Comparison of ENCODE assay signal across 1 cellular context in genomic region chr17:28335201-28335958, GRCh38.
TF ChIP-seq lines count a peak whose summit lies in the region.

Gene IFT20, minus strand, starts transcription at chr17:28335472. Its CDS starts 3,487 bp downstream, at chr17:28331985.
Gene TNFAIP1, plus strand, starts transcription at chr17:28335761. Its CDS starts 3,761 bp downstream, at chr17:28339522.

TF ChIP-seq in liver, 16 proteins besides CTCF, POLR2A, EP300 and RAD21 (continued from another document):
- TF ChIP-seq ZBTB33 (IDR thresholded peaks at IDR 0.05), result peak; percentile 94
- TF ChIP-seq HNF4A (conservative IDR thresholded peaks at IDR 0.05), result peak; percentile 43 to 49
- peak; percentile 87 to 90 for TF ChIP-seq JUND (IDR thresholded peaks at IDR 0.05)
- peak; percentile 41 for TF ChIP-seq NR2F2 (IDR thresholded peaks at IDR 0.05)
- peak; percentile 92 for TF ChIP-seq YY1 (IDR thresholded peaks at IDR 0.05)
- peak; percentile 88 to 98 for TF ChIP-seq GABPA (IDR thresholded peaks at IDR 0.05 in 1 of 2, conservative IDR thresholded peaks at IDR 0.05 in 1 of 2)
- peak; percentile 87 for TF ChIP-seq SP1 (IDR thresholded peaks at IDR 0.05)
- TF ChIP-seq EGR1 (IDR thresholded peaks at IDR 0.05; ENCODE audit: low read depth in 2 of 2), result peak; percentile 13 to 60
- peak; percentile 92 for TF ChIP-seq FOXA2 (IDR thresholded peaks at IDR 0.05)
- TF ChIP-seq HNF4G (IDR thresholded peaks at IDR 0.05), result no peak
- TF ChIP-seq MAX (IDR thresholded peaks at IDR 0.05), result peak; percentile 74
- peak; percentile 55 for TF ChIP-seq TAF1 (conservative IDR thresholded peaks at IDR 0.05)
- TF ChIP-seq RXRA (IDR thresholded peaks at IDR 0.05), result peak; percentile 56 to 59
- peak; percentile 94 for TF ChIP-seq FOXA1 (IDR thresholded peaks at IDR 0.05)
TF ChIP-seq in liver: peak in this region for 15.
